Comparison of ENCODE assay signal across 10 cellular contexts in genomic region chr7:142441074-142441403, GRCh38.
DNase-seq lines count a peak whose midpoint lies in the region; ATAC-seq and TF ChIP-seq lines count a peak whose summit lies in the region.
"Had no signal": no experiment of that assay in that cellular context is flagged by ENCODE, and none has a peak within 500 bp of the region (broad histone marks: within the 10 kb centered on the region; RNA-seq: fewer than 3 reads in every experiment).

No MANE protein-coding gene starts in this region.

- H3K4me1 ChIP-seq in mesenchymal stem cell (ENCODE audit: control insufficient read depth, insufficient read depth, low read depth, low read length) (peaks cover 10% of the 10 kb centered on the region), A673 (ENCODE audit: insufficient read depth, low read length, poor library complexity, severe bottlenecking) (peaks cover 6% of the 10 kb centered on the region)

- no TSS peak for BruUV-seq in A673 (replicated peaks; lab: Mats Ljungman, UMichigan)

- DNase-seq in SKM-1 treated with dmso at 0.1 percent for 144 hours (lab: John Stamatoyannopoulos, UW; ENCODE audit: unreplicated experiment), result peak; percentile 75
- DNase-seq in mesenchymal stem cell, result no peak
- DNase-seq in NCI-H1105 (lab: John Stamatoyannopoulos, UW), result no peak
- no peak for DNase-seq in iPS-NIHi7 (ENCODE audit: extremely low spot score)
- no peak for DNase-seq in A673 (ENCODE audit: low spot score)
- DNase-seq in NCI-H2196 treated with DMSO at 0.1 percent for 48 hours (lab: John Stamatoyannopoulos, UW; ENCODE audit: unreplicated experiment), result no peak
- DNase-seq: anterior cingulate cortex, NCI-H69 had no signal

- no peaks in the 10 kb centered on the region for H3K36me3 ChIP-seq in mesenchymal stem cell (ENCODE audit: control insufficient read depth in 1 of 2, insufficient read depth in 2 of 2, low read depth in 1 of 2, low read length in 2 of 2)
- H3K36me3 ChIP-seq in A673 (ENCODE audit: insufficient read depth, low read length, poor library complexity, severe bottlenecking), result no peaks in the 10 kb centered on the region

- H2BK15ac ChIP-seq in mesenchymal stem cell (ENCODE audit: low read depth, poor library complexity, severe bottlenecking), result no peak overlapping the region

- CTCF ChIA-PET in A673 (lab: Charles Lee), result no interaction called here

- no peak overlapping the region for H3K14ac ChIP-seq in mesenchymal stem cell (ENCODE audit: low read length in 2 of 2)

- H3K9ac ChIP-seq in mesenchymal stem cell (ENCODE audit: low read length), result no peak overlapping the region

- H3K4me3 ChIP-seq in mesenchymal stem cell (ENCODE audit: insufficient read depth in 1 of 2, low read depth in 1 of 2, low read length in 2 of 2) (no peak overlapping the region), A673 (ENCODE audit: low read depth, low read length, poor library complexity, severe bottlenecking) (no peak overlapping the region)

- peak; percentile 52 for ATAC-seq in GM18511 (IDR thresholded peaks at IDR 0.05; ENCODE audit: unreplicated experiment)
- peak; percentile 35 for ATAC-seq in HG03432 (IDR thresholded peaks at IDR 0.05; ENCODE audit: unreplicated experiment)

- H3K9me3 ChIP-seq in mesenchymal stem cell (ENCODE audit: control insufficient read depth, low read length) (no peaks in the 10 kb centered on the region), A673 (ENCODE audit: low read depth, low read length, poor library complexity, severe bottlenecking) (no peaks in the 10 kb centered on the region)

- POLR2A ChIA-PET in A673 (lab: Charles Lee; ENCODE audit: low non-redundant PET), result no interaction called here

- 41% methylated on average over 7 of the region's 7 CpGs for WGBS in mesenchymal stem cell

- peak overlapping the region; percentile 22 to 59 for H2BK12ac ChIP-seq in mesenchymal stem cell (ENCODE audit: low read length in 2 of 2)

- H2BK120ac ChIP-seq in mesenchymal stem cell (ENCODE audit: low read depth, low read length), result peak overlapping the region; percentile 29

- H3K27ac ChIP-seq in mesenchymal stem cell (ENCODE audit: low read length, poor library complexity, severe bottlenecking) (peak overlapping the region; percentile 77), A673 (ENCODE audit: low read depth, low read length, poor library complexity, severe bottlenecking) (no peak overlapping the region)

- H3K4me2 ChIP-seq in mesenchymal stem cell (ENCODE audit: low read length, poor library complexity, severe bottlenecking), result no peak overlapping the region

- H3K27me3 ChIP-seq in mesenchymal stem cell (ENCODE audit: control insufficient read depth in 1 of 2, insufficient read depth in 1 of 2, low read length in 2 of 2), result no peaks in the 10 kb centered on the region
- no peaks in the 10 kb centered on the region for H3K27me3 ChIP-seq in A673 (replicated peaks; ENCODE audit: insufficient read depth, low read depth, low read length, poor library complexity)

- H4K8ac ChIP-seq in mesenchymal stem cell (ENCODE audit: low read length), result peak overlapping the region; percentile 3

- H2AFZ ChIP-seq in mesenchymal stem cell (ENCODE audit: low read depth, low read length), result peak overlapping the region; percentile 46

- no peaks in the 10 kb centered on the region for H3K79me1 ChIP-seq in mesenchymal stem cell (replicated peaks; ENCODE audit: low read length, poor library complexity, severe bottlenecking)

- H2AK5ac ChIP-seq in mesenchymal stem cell (ENCODE audit: low read length, severe bottlenecking), result no peak overlapping the region

- TF ChIP-seq CTCF in A673 (conservative IDR thresholded peaks at IDR 0.05; ENCODE audit: low read depth, low read length), result no peak

- no peak overlapping the region for H3K4ac ChIP-seq in mesenchymal stem cell (ENCODE audit: low read depth in 1 of 2, low read length in 2 of 2)

- intact Hi-C loops in A673 (cut with micrococcal nuclease; ENCODE audit: unreplicated experiment), result loop anchor here (5.0 kb wide), 1 partner anchor 41 kb away; no protein-coding TSS in a partner anchor

- peak overlapping the region; percentile 25 for H4K91ac ChIP-seq in mesenchymal stem cell (ENCODE audit: low read length)

- no peak overlapping the region for H2BK5ac ChIP-seq in mesenchymal stem cell (ENCODE audit: low read depth, low read length, poor library complexity, severe bottlenecking)

- H3K23ac ChIP-seq in mesenchymal stem cell (ENCODE audit: low read length in 2 of 2), result no peak overlapping the region

- peak overlapping the region; percentile 8 to 37 for H3K18ac ChIP-seq in mesenchymal stem cell (ENCODE audit: low read depth in 1 of 2, low read length in 2 of 2)
